Comparison of ENCODE assay signal across 29 cellular contexts in the genomic region with DNA sequence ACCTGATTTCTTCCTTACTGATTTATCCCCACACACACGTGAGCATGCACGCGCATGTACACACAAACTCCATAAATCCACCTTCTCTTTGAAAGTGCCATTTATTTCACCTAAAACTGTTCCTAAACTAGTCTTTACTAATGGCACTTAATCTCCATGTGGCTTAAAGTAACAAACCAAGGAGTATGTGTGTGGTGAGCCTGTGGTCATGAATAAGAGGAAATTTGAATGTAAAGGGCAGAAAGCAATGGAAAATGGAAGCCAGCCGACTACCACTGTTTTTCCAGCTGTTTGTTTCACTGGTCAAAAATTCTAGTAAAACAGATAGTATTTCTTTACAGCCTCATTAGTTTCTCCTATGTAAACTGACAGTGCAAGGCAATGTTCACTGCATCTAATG. TPM values are rescaled to one million over a fixed set of nuclear protein-coding genes. Genes with fewer than 3 reads are reported as not detected.
DNase-seq lines count a peak whose midpoint lies in the region; ATAC-seq and TF ChIP-seq lines count a peak whose summit lies in the region.
"Had no signal": no experiment of that assay in that cellular context is flagged by ENCODE, and none has a peak within 500 bp of the region (broad histone marks: within the 10 kb centered on the region; RNA-seq: fewer than 3 reads in every experiment).

No MANE protein-coding gene starts in this region.

- peaks cover 55% of the 10 kb centered on the region for H3K4me1 Mint-ChIP-seq in osteocyte (ENCODE audit: unreplicated experiment)
- H3K4me1 Mint-ChIP-seq in T-helper 2 cell treated with Interferon-gamma antibody and Interleukin-4, amounts not matched to agents 5 μg/mL and 100 μg/mL, for 36 hours (ENCODE audit: low read depth), result no peaks in the 10 kb centered on the region
- H3K4me1 Mint-ChIP-seq: activated B cell treated with CpG ODN at 0.5 μM for 24 hours, natural killer cell had no signal

- no peaks in the 10 kb centered on the region for H3K27me3 Mint-ChIP-seq in osteocyte (ENCODE audit: unreplicated experiment)
- H3K27me3 Mint-ChIP-seq in T-helper 2 cell treated with Interferon-gamma antibody and Interleukin-4, amounts not matched to agents 5 μg/mL and 100 μg/mL, for 36 hours (ENCODE audit: low read depth), result no peaks in the 10 kb centered on the region
- H3K27me3 Mint-ChIP-seq: activated B cell treated with CpG ODN at 0.5 μM for 24 hours had no signal

- DNase-seq in Daoy (ENCODE audit: low read depth), result peak; percentile 75
- peak; percentile 65 for DNase-seq in MV-4-11 (lab: John Stamatoyannopoulos, UW)
- peak; percentile 89 for DNase-seq in astrocyte of the spinal cord (ENCODE audit: low read depth, low spot score)
- DNase-seq in osteocyte (ENCODE audit: extremely low spot score, unreplicated experiment), result no peak
- no peak for DNase-seq in NAMALWA (ENCODE audit: low spot score)
- no peak for DNase-seq in T-helper 2 cell treated with Interferon-gamma antibody and Interleukin-4, amounts not matched to agents 5 μg/mL and 100 μg/mL, for 36 hours (ENCODE audit: low spot score)
- DNase-seq in dorsolateral prefrontal cortex, result no peak
- DNase-seq: ACHN; activated B cell treated with CpG ODN at 0.5 μM for 24 hours; activated CD4-positive, alpha-beta T cell treated with anti-CD3 and anti-CD28 coated beads, Interleukin-2, amount 50 U/mL, for 1 hour; activated T-cell treated with anti-CD3 and anti-CD28 coated beads, Interleukin-2, amount 50 U/mL, for 4 hours; DMS53; effector CD8-positive, alpha-beta T cell; GF-D8; natural killer cell; NCI-H1417; NCI-H2081; NCI-H446 treated with DMSO at 0.1 percent for 48 hours; NCI-H82; SHP77; small intestine; stimulated activated CD4-positive, alpha-beta T cell treated with anti-CD3 and anti-CD28 coated beads, Interleukin-2, amount 100 ng/mL, for 24 hours; SW 1271; transverse colon had no signal

- H3K4me3 Mint-ChIP-seq in osteocyte (ENCODE audit: unreplicated experiment), result no peak overlapping the region
- no peak overlapping the region for H3K4me3 Mint-ChIP-seq in T-helper 2 cell treated with Interferon-gamma antibody and Interleukin-4, amounts not matched to agents 5 μg/mL and 100 μg/mL, for 36 hours
- H3K4me3 Mint-ChIP-seq: activated B cell treated with CpG ODN at 0.5 μM for 24 hours; activated T-cell treated with anti-CD3 and anti-CD28 coated beads, Interleukin-2, amount 50 U/mL, for 4 hours; natural killer cell had no signal

- TF ChIP-seq CTCF in astrocyte of the spinal cord (IDR thresholded peaks at IDR 0.05; ENCODE audit: low read depth, low read length) (no peak), osteocyte (IDR thresholded peaks at IDR 0.05) (no peak), dorsolateral prefrontal cortex (IDR thresholded peaks at IDR 0.05 in 54 of 56, conservative IDR thresholded peaks at IDR 0.05 in 2 of 56; ENCODE audit: low read depth in 1 of 56, partially characterized antibody in 56 of 56) (no peak)

- intact Hi-C loops in dorsolateral prefrontal cortex (cut with DNase I), result no loop called here

- no peaks in the 10 kb centered on the region for H3K27me3 ChIP-seq in dorsolateral prefrontal cortex
- H3K27me3 ChIP-seq: BLaER1, breast epithelium, transverse colon had no signal

- no peaks in the 10 kb centered on the region for H3K9me3 Mint-ChIP-seq in osteocyte (ENCODE audit: unreplicated experiment)
- H3K9me3 Mint-ChIP-seq in T-helper 2 cell treated with Interferon-gamma antibody and Interleukin-4, amounts not matched to agents 5 μg/mL and 100 μg/mL, for 36 hours, result peaks cover 3% of the 10 kb centered on the region

- no peak overlapping the region for H3K4me3 ChIP-seq in astrocyte of the spinal cord (ENCODE audit: low read depth, low read length)
- no peak overlapping the region for H3K4me3 ChIP-seq in dorsolateral prefrontal cortex
- H3K4me3 ChIP-seq: BLaER1, breast epithelium, transverse colon had no signal

- no peak for ATAC-seq in HG02759 (IDR thresholded peaks at IDR 0.05; ENCODE audit: unreplicated experiment)
- ATAC-seq: activated T-cell treated with anti-CD3 and anti-CD28 coated beads, Interleukin-2, amount 50 U/mL, for 4 hours; natural killer cell had no signal

- H3K27ac ChIP-seq in dorsolateral prefrontal cortex, result no peak overlapping the region
- H3K27ac ChIP-seq: BLaER1, breast epithelium, epithelial cell of prostate, transverse colon had no signal

- H3K36me3 Mint-ChIP-seq in osteocyte (ENCODE audit: unreplicated experiment), result peaks cover 3% of the 10 kb centered on the region
- no peaks in the 10 kb centered on the region for H3K36me3 Mint-ChIP-seq in T-helper 2 cell treated with Interferon-gamma antibody and Interleukin-4, amounts not matched to agents 5 μg/mL and 100 μg/mL, for 36 hours (ENCODE audit: low read depth)
- H3K36me3 Mint-ChIP-seq: natural killer cell had no signal

- H3K27ac Mint-ChIP-seq in osteocyte (ENCODE audit: unreplicated experiment), result peak overlapping the region; percentile 86
- H3K27ac Mint-ChIP-seq in T-helper 2 cell treated with Interferon-gamma antibody and Interleukin-4, amounts not matched to agents 5 μg/mL and 100 μg/mL, for 36 hours, result no peak overlapping the region
- H3K27ac Mint-ChIP-seq: activated B cell treated with CpG ODN at 0.5 μM for 24 hours, natural killer cell had no signal

- in situ Hi-C loops in astrocyte of the spinal cord (cut with HindIII; ENCODE audit: low sequenced_read_pairs), result no loop called here

RNA-seq across cellular contexts. Expression of a gene that starts 23.8 kb away (rescaled TPM):
- total RNA-seq in Daoy (2014; rRNA removed; shearing (Covaris generic)), result 63.5 and 123 TPM in 2 replicates
- total RNA-seq in osteocyte (74.1 and 77.5 TPM in 2 replicates), dorsolateral prefrontal cortex (10 to 100 TPM in 115 of 120 experiments, 1 to 10 TPM in 5; 7.3 to 40.9 (median 17.0) TPM)
- total RNA-seq: activated B cell treated with CpG ODN at 0.5 μM for 24 hours, OCI-LY7 had no signal

Comparison
In these comparisons a context has a peak if more than half of its experiments do, and no peak if none do; other contexts are left out.
1. DNase-seq: peak in Daoy (single experiment), MV-4-11 (single experiment) and astrocyte of the spinal cord (single experiment); none in osteocyte (single experiment), NAMALWA (single experiment), T-helper 2 cell treated with Interferon-gamma antibody and Interleukin-4, amounts not matched to agents 5 μg/mL and 100 μg/mL, for 36 hours (single experiment) and dorsolateral prefrontal cortex (0 of 10).